Comparison of ENCODE assay signal across 19 cellular contexts in the genomic region with DNA sequence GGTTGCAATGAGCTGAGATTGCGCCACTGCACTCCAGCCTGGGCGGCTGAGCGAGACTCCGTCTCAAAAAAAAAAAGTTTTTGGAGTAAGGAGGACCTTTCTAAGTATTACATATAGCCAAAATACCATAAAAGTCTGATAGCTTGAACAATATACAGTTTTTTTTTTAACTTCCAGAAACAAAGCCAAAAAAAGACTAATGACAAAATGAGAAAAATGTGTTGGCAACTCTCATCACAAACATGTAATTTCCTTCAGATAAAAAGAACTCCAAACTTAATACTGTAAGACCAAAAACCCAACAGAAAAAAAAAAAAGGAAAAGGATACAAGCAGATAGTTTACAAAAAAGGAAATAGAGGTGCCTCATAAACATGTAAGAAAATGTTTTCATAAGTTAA.
"Had no signal": no experiment of that assay in that cellular context is flagged by ENCODE, and none has a peak within 500 bp of the region (broad histone marks: within the 10 kb centered on the region; RNA-seq: fewer than 3 reads in every experiment).

No MANE protein-coding gene starts in this region.

- H3K4me3 ChIP-seq: coronary artery, esophagus muscularis mucosa, pancreas, sigmoid colon, tibial nerve, vagina had no signal

- H3K9me3 ChIP-seq: esophagus muscularis mucosa, pancreas, sigmoid colon, tibial nerve, vagina had no signal

- H3K27me3 ChIP-seq: esophagus muscularis mucosa, foreskin keratinocyte, pancreas, sigmoid colon, tibial nerve, vagina had no signal

- ATAC-seq: activated CD4-positive, CD25-positive, alpha-beta regulatory T cell treated with anti-CD3 and anti-CD28 coated beads, Interleukin-2, amount 50 U/mL, for 24 hours; activated CD8-positive, alpha-beta T cell treated with anti-CD3 and anti-CD28 coated beads, Interleukin-2, amount 10 ng/mL, durations not matched to agents 7 days and 5 days; activated T-cell treated with anti-CD3 and anti-CD28 coated beads, Interleukin-2, amount 50 U/mL, for 4 hours; foreskin keratinocyte had no signal

- H3K27ac ChIP-seq: foreskin keratinocyte, vagina had no signal

- DNase-seq: activated CD4-positive, alpha-beta T cell treated with anti-CD3 and anti-CD28 coated beads, Interleukin-2, amount 10 ng/mL, durations not matched to agents 7 days and 5 days; activated CD8-positive, alpha-beta memory T cell treated with anti-CD3 and anti-CD28 coated beads, Interleukin-2, amount 50 U/mL, for 4 hours; activated CD8-positive, alpha-beta T cell treated with anti-CD3 and anti-CD28 coated beads, Interleukin-2, amount 10 ng/mL, durations not matched to agents 7 days and 5 days; activated effector memory CD4-positive, alpha-beta T cell treated with Interleukin-2 at 50 U/mL for 16 hours; activated naive CD4-positive, alpha-beta T cell treated with anti-CD3 and anti-CD28 coated beads, Interleukin-2, amount 10 ng/mL, durations not matched to agents 7 days and 5 days; activated T-cell treated with anti-CD3 and anti-CD28 coated beads, Interleukin-2, amount 50 U/mL, for 4 hours; aorta; foreskin keratinocyte; natural killer cell; pancreas; sigmoid colon; stimulated activated CD4-positive, alpha-beta T cell treated with anti-CD3 and anti-CD28 coated beads, Interleukin-2, amount 100 ng/mL, for 24 hours; stimulated activated naive CD4-positive, alpha-beta T cell treated with Interleukin-2 at 50 U/mL for 16 hours; substantia nigra had no signal

- H3K36me3 ChIP-seq: esophagus muscularis mucosa, pancreas, sigmoid colon, tibial nerve, vagina had no signal
